8 cellular contexts compared by ENCODE assay signal in genomic region chr7:100897111-100897608, GRCh38. TPM values are rescaled to one million over a fixed set of nuclear protein-coding genes. Genes with fewer than 3 reads are reported as not detected.
DNase-seq lines count a peak whose midpoint lies in the region; ATAC-seq and TF ChIP-seq lines count a peak whose summit lies in the region.

No MANE protein-coding gene starts in this region.

- no peak overlapping the region for H3K27ac Mint-ChIP-seq in IgD-negative memory B cell
- H3K27ac Mint-ChIP-seq in activated CD4-positive, alpha-beta memory T cell treated with anti-CD3 and anti-CD28 coated beads, Interleukin-2, amount 10 ng/mL, durations not matched to agents 7 days and 5 days = no peak overlapping the region
- no peak overlapping the region for H3K27ac Mint-ChIP-seq in naive thymus-derived CD4-positive, alpha-beta T cell

- CTCF ChIA-PET in BJ (lab: Yijun Ruan, JAX) = interaction anchor here (0.6 to 1.8 kb wide), 6 partner anchors 155 to 180 kb away, joined by 3 to 6 read pairs (median 4); no protein-coding TSS in a partner anchor
- CTCF ChIA-PET in activated CD4-positive, alpha-beta memory T cell treated with anti-CD3 and anti-CD28 coated beads, Interleukin-2, amount 10 ng/mL, durations not matched to agents 7 days and 5 days (lab: Charles Lee) = interaction anchor here (1.0 kb wide), 2 partner anchors 156 to 181 kb away, joined by 3 to 4 read pairs; no protein-coding TSS in a partner anchor
- CTCF ChIA-PET in naive thymus-derived CD4-positive, alpha-beta T cell (lab: Charles Lee) = interaction anchor here (1.8 kb wide), 1 partner anchor 162 kb away, joined by 7 read pairs; no protein-coding TSS in a partner anchor

- H3K27me3 ChIP-seq in BJ (ENCODE audit: control insufficient read depth, insufficient read depth, low read length) (peaks cover 16% of the 10 kb centered on the region), upper lobe of right lung (peaks cover 28% of the 10 kb centered on the region)
- H3K27me3 ChIP-seq in naive thymus-derived CD4-positive, alpha-beta T cell (ENCODE audit: control insufficient read depth in 2 of 2, insufficient read depth in 2 of 2, low read length in 2 of 2) = peaks cover 8 to 10% of the 10 kb centered on the region in 2 donors

- no peaks in the 10 kb centered on the region for H3K36me3 Mint-ChIP-seq in IgD-negative memory B cell
- H3K36me3 Mint-ChIP-seq in activated CD4-positive, alpha-beta memory T cell treated with anti-CD3 and anti-CD28 coated beads, Interleukin-2, amount 10 ng/mL, durations not matched to agents 7 days and 5 days (ENCODE audit: low read depth) = no peaks in the 10 kb centered on the region
- H3K36me3 Mint-ChIP-seq in naive thymus-derived CD4-positive, alpha-beta T cell = no peaks in the 10 kb centered on the region

- no peaks in the 10 kb centered on the region for H3K9me3 ChIP-seq in naive thymus-derived CD4-positive, alpha-beta T cell (ENCODE audit: control insufficient read depth in 2 of 3, low read length in 3 of 3)
- no peaks in the 10 kb centered on the region for H3K9me3 ChIP-seq in upper lobe of right lung

- H3K36me3 ChIP-seq in BJ (ENCODE audit: control insufficient read depth, insufficient read depth, low read length) (no peaks in the 10 kb centered on the region), upper lobe of right lung (no peaks in the 10 kb centered on the region)
- no peaks in the 10 kb centered on the region for H3K36me3 ChIP-seq in naive thymus-derived CD4-positive, alpha-beta T cell (ENCODE audit: control insufficient read depth in 2 of 3, insufficient read depth in 3 of 3, low read length in 3 of 3)

- peaks cover 8 to 11% of the 10 kb centered on the region in 2 donors for H3K4me1 ChIP-seq in naive thymus-derived CD4-positive, alpha-beta T cell (ENCODE audit: control insufficient read depth in 2 of 2, insufficient read depth in 2 of 2, low read length in 2 of 2)
- H3K4me1 ChIP-seq in upper lobe of right lung = peaks cover 20% of the 10 kb centered on the region

- peaks cover 0 to 7% (median 5%) of the 10 kb centered on the region in 3 donors for H3K4me1 Mint-ChIP-seq in IgD-negative memory B cell
- H3K4me1 Mint-ChIP-seq in activated CD4-positive, alpha-beta memory T cell treated with anti-CD3 and anti-CD28 coated beads, Interleukin-2, amount 10 ng/mL, durations not matched to agents 7 days and 5 days = peaks cover 18% of the 10 kb centered on the region
- peaks cover 0 to 13% (median 7%) of the 10 kb centered on the region in 7 donors for H3K4me1 Mint-ChIP-seq in naive thymus-derived CD4-positive, alpha-beta T cell

- POLR2A ChIA-PET in BJ (lab: Charles Lee) = no interaction called here
- POLR2A ChIA-PET in activated CD4-positive, alpha-beta memory T cell treated with anti-CD3 and anti-CD28 coated beads, Interleukin-2, amount 10 ng/mL, durations not matched to agents 7 days and 5 days (lab: Charles Lee) = interaction anchor here (1.3 kb wide), 1 partner anchor 22 kb away, joined by 3 read pairs; the partner anchor contains the start of gene SRRT
- POLR2A ChIA-PET in naive thymus-derived CD4-positive, alpha-beta T cell (lab: Charles Lee) = no interaction called here

- intact Hi-C loops in naive thymus-derived CD4-positive, alpha-beta T cell (cut with micrococcal nuclease) = loop anchor here (1.0 to 5.0 kb wide), 3 partner anchors 70 to 180 kb away; partner anchors contain the start of gene MUC12 (in 1 of the 2)
- intact Hi-C loops in upper lobe of right lung (cut with DNase I) = loop anchor here (5.0 kb wide), 1 partner anchor 160 kb away; no protein-coding TSS in a partner anchor

- H3K4me3 Mint-ChIP-seq in IgD-negative memory B cell = peak overlapping the region; percentile 58 to 91 (median 71)
- H3K4me3 Mint-ChIP-seq in activated CD4-positive, alpha-beta memory T cell treated with anti-CD3 and anti-CD28 coated beads, Interleukin-2, amount 10 ng/mL, durations not matched to agents 7 days and 5 days = peak overlapping the region; percentile 39
- peak overlapping the region; percentile 45 to 79 (median 68) for H3K4me3 Mint-ChIP-seq in naive thymus-derived CD4-positive, alpha-beta T cell

- no peak overlapping the region for H3K27ac ChIP-seq in naive thymus-derived CD4-positive, alpha-beta T cell (ENCODE audit: low read depth, low read length)
- H3K27ac ChIP-seq in upper lobe of right lung = no peak overlapping the region

- TF ChIP-seq CTCF in BJ (IDR thresholded peaks at IDR 0.05; ENCODE audit: insufficient read depth, low read depth, low read length) (peak; percentile 73), epithelial cell of esophagus (IDR thresholded peaks at IDR 0.05; ENCODE audit: insufficient read depth, low read depth, low read length, missing control alignments) (peak; percentile 67), upper lobe of right lung (IDR thresholded peaks at IDR 0.05) (peak; percentile 71)

- H3K27me3 Mint-ChIP-seq in IgD-negative memory B cell = peaks cover 26% of the 10 kb centered on the region
- peaks cover 50% of the 10 kb centered on the region for H3K27me3 Mint-ChIP-seq in activated CD4-positive, alpha-beta memory T cell treated with anti-CD3 and anti-CD28 coated beads, Interleukin-2, amount 10 ng/mL, durations not matched to agents 7 days and 5 days
- H3K27me3 Mint-ChIP-seq in naive thymus-derived CD4-positive, alpha-beta T cell = peaks cover 37 to 49% (median 41%) of the 10 kb centered on the region in 5 donors

- H3K4me3 ChIP-seq in BJ (ENCODE audit: low read depth, low read length) (peak overlapping the region; percentile 20; the same call in 1 of the 2 replicates), epithelial cell of esophagus (ENCODE audit: low read length) (no peak overlapping the region), upper lobe of right lung (peak overlapping the region; percentile 45)
- no peak overlapping the region for H3K4me3 ChIP-seq in naive thymus-derived CD4-positive, alpha-beta T cell (ENCODE audit: low read length)

- DNase-seq in BJ (ENCODE audit: low read depth) (no peak), epithelial cell of esophagus (ENCODE audit: low read depth) (peak; percentile 27), upper lobe of right lung (peak; percentile 79), SW480 (ENCODE audit: low spot score) (no peak)
- DNase-seq in activated CD4-positive, alpha-beta memory T cell treated with anti-CD3 and anti-CD28 coated beads, Interleukin-2, amount 10 ng/mL, durations not matched to agents 7 days and 5 days = peak; percentile 60
- peak in 8 of 9 donors; percentile 36 to 74 (median 52) for DNase-seq in naive thymus-derived CD4-positive, alpha-beta T cell

- peaks cover 0 to 2% (median 0%) of the 10 kb centered on the region in 3 donors for H3K9me3 Mint-ChIP-seq in IgD-negative memory B cell
- no peaks in the 10 kb centered on the region for H3K9me3 Mint-ChIP-seq in activated CD4-positive, alpha-beta memory T cell treated with anti-CD3 and anti-CD28 coated beads, Interleukin-2, amount 10 ng/mL, durations not matched to agents 7 days and 5 days
- no peaks in the 10 kb centered on the region for H3K9me3 Mint-ChIP-seq in naive thymus-derived CD4-positive, alpha-beta T cell

- peak; percentile 69 for ATAC-seq in naive thymus-derived CD4-positive, alpha-beta T cell
- ATAC-seq in upper lobe of right lung = peak; percentile 61
- ATAC-seq in HG02759 (IDR thresholded peaks at IDR 0.05; ENCODE audit: unreplicated experiment) = no peak

RNA-seq across cellular contexts. Expression of gene ACHE, which starts 1.5 kb away (rescaled TPM):
- polyA plus RNA-seq in BJ (2011; rRNA removed) (0.05 and 0.22 TPM in 2 replicates), IgD-negative memory B cell (not detected)
- polyA minus RNA-seq in BJ (2011; rRNA and poly(A)+ RNA removed) = 0.21 TPM in 1 of 2 replicates, not detected in the other
- total RNA-seq in activated CD4-positive, alpha-beta memory T cell treated with anti-CD3 and anti-CD28 coated beads, Interleukin-2, amount 10 ng/mL, durations not matched to agents 7 days and 5 days = under 1 TPM in 1 of 2 experiments, not detected in 1; 0.13 TPM
- total RNA-seq in naive thymus-derived CD4-positive, alpha-beta T cell = under 1 TPM in 3 of 5 experiments, not detected in 2; 0.11 to 0.32 (median 0.22) TPM
- not detected for polyA plus RNA-seq in naive thymus-derived CD4-positive, alpha-beta T cell
- 2.9 TPM for total RNA-seq in upper lobe of right lung

RNA-seq across cellular contexts. Expression of gene UFSP1, which starts 7.6 kb away (rescaled TPM):
- polyA plus RNA-seq in BJ (2011; rRNA removed) (1.1 and 2.0 TPM in 2 replicates), IgD-negative memory B cell (2.5 TPM)
- polyA minus RNA-seq in BJ (2011; rRNA and poly(A)+ RNA removed) = 1.0 and 1.6 TPM in 2 replicates
- total RNA-seq in activated CD4-positive, alpha-beta memory T cell treated with anti-CD3 and anti-CD28 coated beads, Interleukin-2, amount 10 ng/mL, durations not matched to agents 7 days and 5 days = 1 to 10 TPM; 2.1 to 3.0 TPM
- 10 to 100 TPM in 1 of 5 experiments, 1 to 10 TPM in 4; 2.1 to 11.1 (median 3.5) TPM for total RNA-seq in naive thymus-derived CD4-positive, alpha-beta T cell
- polyA plus RNA-seq in naive thymus-derived CD4-positive, alpha-beta T cell = 1 to 10 TPM in 1 of 2 donors, under 1 TPM in 1; 0.99 to 1.9 TPM
- total RNA-seq in upper lobe of right lung = 3.1 TPM

RNA-seq across cellular contexts. Expression of gene SRRT, which starts 22.3 kb away (rescaled TPM):
- polyA plus RNA-seq in BJ (2011; rRNA removed) (37.4 and 47.1 TPM in 2 replicates), IgD-negative memory B cell (79.7 TPM)
- polyA minus RNA-seq in BJ (2011; rRNA and poly(A)+ RNA removed) = 32.1 and 34.4 TPM in 2 replicates
- total RNA-seq in activated CD4-positive, alpha-beta memory T cell treated with anti-CD3 and anti-CD28 coated beads, Interleukin-2, amount 10 ng/mL, durations not matched to agents 7 days and 5 days = 100 to 1,000 TPM; 202 to 205 TPM
- 100 to 1,000 TPM; 212 to 271 (median 261) TPM for total RNA-seq in naive thymus-derived CD4-positive, alpha-beta T cell
- 10 to 100 TPM; 43.6 to 64.4 TPM for polyA plus RNA-seq in naive thymus-derived CD4-positive, alpha-beta T cell
- 105 TPM for total RNA-seq in upper lobe of right lung

RNA-seq across cellular contexts. Expression of gene TRIP6, which starts 30.0 kb away (rescaled TPM):
- polyA plus RNA-seq in BJ (2011; rRNA removed) = 70.3 and 105 TPM in 2 replicates
- 31.9 and 48.3 TPM in 2 replicates for polyA minus RNA-seq in BJ (2011; rRNA and poly(A)+ RNA removed)
- 4.6 TPM for polyA plus RNA-seq in IgD-negative memory B cell
- 10 to 100 TPM; 28.9 to 30.1 TPM for total RNA-seq in activated CD4-positive, alpha-beta memory T cell treated with anti-CD3 and anti-CD28 coated beads, Interleukin-2, amount 10 ng/mL, durations not matched to agents 7 days and 5 days
- total RNA-seq in naive thymus-derived CD4-positive, alpha-beta T cell = 10 to 100 TPM in 4 of 5 experiments, 1 to 10 TPM in 1; 8.0 to 28.1 (median 10.4) TPM
- 1 to 10 TPM; 3.4 to 3.9 TPM for polyA plus RNA-seq in naive thymus-derived CD4-positive, alpha-beta T cell
- total RNA-seq in upper lobe of right lung = 65.3 TPM

RNA-seq across cellular contexts. Expression of gene SLC12A9, which starts 44.6 kb away (rescaled TPM):
- polyA plus RNA-seq in BJ (2011; rRNA removed) (14.2 and 23.1 TPM in 2 replicates), IgD-negative memory B cell (11.4 TPM)
- 11.1 and 14.5 TPM in 2 replicates for polyA minus RNA-seq in BJ (2011; rRNA and poly(A)+ RNA removed)
- 10 to 100 TPM; 34.0 to 36.3 TPM for total RNA-seq in activated CD4-positive, alpha-beta memory T cell treated with anti-CD3 and anti-CD28 coated beads, Interleukin-2, amount 10 ng/mL, durations not matched to agents 7 days and 5 days
- total RNA-seq in naive thymus-derived CD4-positive, alpha-beta T cell = 10 to 100 TPM; 50.4 to 78.6 (median 62.7) TPM
- polyA plus RNA-seq in naive thymus-derived CD4-positive, alpha-beta T cell = 1 to 10 TPM; 5.0 to 7.8 TPM
- total RNA-seq in upper lobe of right lung = 39.2 TPM

Comparison
In these comparisons a context has a peak if more than half of its experiments do, and no peak if none do; other contexts are left out.
1. DNase-seq: peak in activated CD4-positive, alpha-beta memory T cell treated with anti-CD3 and anti-CD28 coated beads, Interleukin-2, amount 10 ng/mL, durations not matched to agents 7 days and 5 days (single experiment), epithelial cell of esophagus (single experiment), naive thymus-derived CD4-positive, alpha-beta T cell (8 of 9) and upper lobe of right lung (single experiment); none in BJ (single experiment) and SW480 (single experiment).
2. H3K4me3 ChIP-seq: peak in BJ (single experiment) and upper lobe of right lung (single experiment); none in epithelial cell of esophagus (single experiment) and naive thymus-derived CD4-positive, alpha-beta T cell (single experiment).
3. Peak in every context shown above with its lines, with median percentiles within 50 percentile points of each other: CTCF ChIP-seq and H3K4me3 Mint-ChIP-seq.